ENCODE assay signal across 8 cellular contexts in the genomic region with DNA sequence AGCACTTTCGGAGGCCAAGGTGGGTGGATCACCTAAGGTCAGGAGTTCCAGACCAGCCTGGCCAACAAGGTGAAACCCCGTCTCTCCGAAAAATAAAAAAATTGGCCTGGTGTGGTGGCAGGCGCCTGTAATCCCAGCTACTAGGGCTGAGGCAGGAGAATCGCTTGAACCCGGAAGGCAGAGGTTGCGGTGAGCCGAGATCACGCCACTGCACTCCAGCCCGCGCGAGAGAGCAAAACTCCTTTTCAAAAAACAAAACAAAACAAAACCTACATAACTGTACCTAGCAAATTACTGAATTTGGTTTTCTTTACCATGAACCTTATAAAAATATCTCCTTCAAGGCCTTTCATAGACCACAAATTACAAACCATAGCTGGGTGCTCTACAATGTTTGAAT. TPM values are rescaled to one million over a fixed set of nuclear protein-coding genes. Genes with fewer than 3 reads are reported as not detected.
A peak's percentile ranks its signal among the peaks of the same experiment; 100 is the strongest.
DNase-seq lines count a peak whose midpoint lies in the region; ATAC-seq and TF ChIP-seq lines count a peak whose summit lies in the region.
"Not testable (repeated sequence)": the region's sequence is repeated elsewhere in the genome, so short reads cannot be mapped to it uniquely, and the experiment has no call there.

No MANE protein-coding gene starts in this region.

- not testable (repeated sequence) for H3K27me3 ChIP-seq in MM.1S (replicated peaks; ENCODE audit: insufficient read depth, low read length); kidney epithelial cell (ENCODE audit: control insufficient read depth, insufficient read depth, low read length); ovary

- peak overlapping the region; percentile 58; the same call in 1 of the 2 replicates for H3K9ac ChIP-seq in MM.1S (ENCODE audit: low read length)

- H3K4me2 ChIP-seq in MM.1S (ENCODE audit: low read depth, low read length), result peak overlapping the region; percentile 50; the same call in 1 of the 2 replicates

- intact Hi-C loops in Calu3 (cut with micrococcal nuclease; ENCODE audit: unreplicated experiment); ovary (cut with DNase I): not testable (repeated sequence)

- H3K4me3 Mint-ChIP-seq in Calu3 (ENCODE audit: low read depth, unreplicated experiment) (peak overlapping the region; percentile 80), WTC11 (peak overlapping the region; percentile 97)
- peak overlapping the region; percentile 97 for H3K4me3 Mint-ChIP-seq in activated naive CD8-positive, alpha-beta T cell treated with anti-CD3 and anti-CD28 coated beads for 36 hours

- not testable (repeated sequence) for H3K9me3 Mint-ChIP-seq in Calu3 (ENCODE audit: low read depth, unreplicated experiment); WTC11; activated naive CD8-positive, alpha-beta T cell treated with anti-CD3 and anti-CD28 coated beads for 36 hours

- not testable (repeated sequence) for H3K4me1 Mint-ChIP-seq in Calu3 (ENCODE audit: low read depth, unreplicated experiment)
- peaks cover 23% of the 10 kb centered on the region for H3K4me1 Mint-ChIP-seq in WTC11
- H3K4me1 Mint-ChIP-seq in activated naive CD8-positive, alpha-beta T cell treated with anti-CD3 and anti-CD28 coated beads for 36 hours, result peaks cover 24% of the 10 kb centered on the region

- not testable (repeated sequence) for ATAC-seq in WTC11

- TF ChIP-seq POLR2A in ovary (IDR thresholded peaks at IDR 0.05), result not testable (repeated sequence)

- POLR2A ChIA-PET in WTC11 (lab: Charles Lee), result interaction anchor here (0.8 to 3.1 kb wide), 5 partner anchors 21 to 364 kb away, joined by 3 to 49 read pairs (median 6); partner anchors contain the start of genes ZNF681 and ZNF724

- DNase-seq in Calu3, result peak; percentile 15
- not testable (repeated sequence) for DNase-seq in MM.1S; WTC11 (ENCODE audit: low spot score); kidney epithelial cell (ENCODE audit: low read depth)
- peak; percentile 44 for DNase-seq in activated naive CD8-positive, alpha-beta T cell treated with anti-CD3 and anti-CD28 coated beads for 36 hours
- DNase-seq in epithelial cell of esophagus (ENCODE audit: low read depth), result peak; percentile 41
- peak in 4 of 5 donors; percentile 14 to 53 (median 38) for DNase-seq in ovary
- peak; percentile 16 for DNase-seq in stromal cell of bone marrow (ENCODE audit: low read depth)

- 4 to 7% (median 6%) methylated on average over 12 of the region's 12 CpGs for WGBS in ovary, 3 donors

- H4K20me1 ChIP-seq in MM.1S (ENCODE audit: insufficient read depth, low read length), result not testable (repeated sequence)

- H3F3A ChIP-seq in MM.1S (ENCODE audit: insufficient read depth, low read length), result not testable (repeated sequence)

- H3K4me3 ChIP-seq in MM.1S (ENCODE audit: low read length) (peak overlapping the region; percentile 54), epithelial cell of esophagus (ENCODE audit: low read length) (peak overlapping the region; percentile 95), kidney epithelial cell (ENCODE audit: low read depth, low read length) (peak overlapping the region; percentile 88), ovary (peak overlapping the region; percentile 71)

- CTCF ChIA-PET in Calu3 (lab: Charles Lee), result not testable (repeated sequence)
- CTCF ChIA-PET in WTC11 (lab: Charles Lee), result interaction anchor here (0.9 to 1.0 kb wide), 2 partner anchors 9 to 21 kb away, joined by 5 read pairs; no protein-coding TSS in a partner anchor

- not testable (repeated sequence) for H3K4me1 ChIP-seq in MM.1S (ENCODE audit: low read length); ovary (ENCODE audit: insufficient read depth)

- not testable (repeated sequence) for H3K27ac ChIP-seq in MM.1S (ENCODE audit: low read length)
- H3K27ac ChIP-seq in ovary, result peak overlapping the region; percentile 88

- peak overlapping the region; percentile 57; the same call in 1 of the 2 replicates for H2AFZ ChIP-seq in MM.1S (ENCODE audit: low read length)

- H3K36me3 ChIP-seq in MM.1S (replicated peaks; ENCODE audit: insufficient read depth, low read length); kidney epithelial cell (ENCODE audit: control insufficient read depth, insufficient read depth, low read length); ovary: not testable (repeated sequence)

- peak overlapping the region; percentile 83 for H3K27ac Mint-ChIP-seq in Calu3 (ENCODE audit: unreplicated experiment)
- peak overlapping the region; percentile 99 for H3K27ac Mint-ChIP-seq in WTC11
- peak overlapping the region; percentile 97 for H3K27ac Mint-ChIP-seq in activated naive CD8-positive, alpha-beta T cell treated with anti-CD3 and anti-CD28 coated beads for 36 hours

- H3K36me3 Mint-ChIP-seq in Calu3 (ENCODE audit: insufficient read depth, unreplicated experiment), result peaks cover 30% of the 10 kb centered on the region
- H3K36me3 Mint-ChIP-seq in WTC11, result peaks cover 27% of the 10 kb centered on the region
- H3K36me3 Mint-ChIP-seq in activated naive CD8-positive, alpha-beta T cell treated with anti-CD3 and anti-CD28 coated beads for 36 hours, result peaks cover 49% of the 10 kb centered on the region

- not testable (repeated sequence) for H3K9me3 ChIP-seq in MM.1S (replicated peaks; ENCODE audit: insufficient read depth, low read length); ovary

- H3K79me2 ChIP-seq in MM.1S (ENCODE audit: low read length), result not testable (repeated sequence)

- not testable (repeated sequence) for H3K27me3 Mint-ChIP-seq in Calu3 (ENCODE audit: unreplicated experiment); WTC11 (ENCODE audit: low read depth); activated naive CD8-positive, alpha-beta T cell treated with anti-CD3 and anti-CD28 coated beads for 36 hours

- BruUV-seq in Calu3 (replicated peaks; lab: Mats Ljungman, UMichigan), result not testable (repeated sequence)

- not testable (repeated sequence) for TF ChIP-seq EP300 in ovary (IDR thresholded peaks at IDR 0.05)

- not testable (repeated sequence) for H3K9me2 ChIP-seq in MM.1S (replicated peaks; ENCODE audit: insufficient read depth, low read length)

- TF ChIP-seq CTCF in Calu3 (IDR thresholded peaks at IDR 0.05; ENCODE audit: unreplicated experiment); MM.1S (IDR thresholded peaks at IDR 0.05; ENCODE audit: low read length); WTC11 (IDR thresholded peaks at IDR 0.05); epithelial cell of esophagus (IDR thresholded peaks at IDR 0.05; ENCODE audit: insufficient read depth, low read depth, low read length, missing control alignments); kidney epithelial cell (IDR thresholded peaks at IDR 0.05; ENCODE audit: insufficient read depth, low read length, poor library complexity, severe bottlenecking); ovary (IDR thresholded peaks at IDR 0.05): not testable (repeated sequence)

RNA-seq across cellular contexts. Expression of gene ZNF91, which starts 0.8 kb away (rescaled TPM):
- total RNA-seq in Calu3 (2022), result 18.4 and 19.0 TPM in 2 replicates
- 36.5 to 40.4 TPM (median 40.3 TPM) in 3 replicates for total RNA-seq in WTC11 (2021)
- total RNA-seq in activated naive CD8-positive, alpha-beta T cell treated with anti-CD3 and anti-CD28 coated beads for 36 hours, result 10 to 100 TPM; 25.3 to 29.1 TPM
- 38.5 TPM in 2 replicates for total RNA-seq in kidney epithelial cell
- total RNA-seq in ovary, result 10 to 100 TPM; 50.9 to 85.6 (median 71.5) TPM
- polyA plus RNA-seq in ovary, result 10 to 100 TPM; 13.2 to 23.2 TPM
